ENCODE assay signal across 8 cellular contexts in genomic region chr1:155254228-155254713, GRCh38. TPM values are rescaled to one million over a fixed set of nuclear protein-coding genes. Genes with fewer than 3 reads are reported as not detected.
DNase-seq lines count a peak whose midpoint lies in the region; ATAC-seq and TF ChIP-seq lines count a peak whose summit lies in the region.

No MANE protein-coding gene starts in this region.

- TF ChIP-seq EP300 in tibial nerve (IDR thresholded peaks at IDR 0.05) = no peak

- intact Hi-C loops in adrenal gland (cut with DNase I) = loop anchor here (5.0 kb wide), 2 partner anchors 68 to 343 kb away; partner anchors contain the start of gene RUSC1 (in 2 of the 2)
- intact Hi-C loops in left lung (cut with DNase I) = no loop called here

- no peaks in the 10 kb centered on the region for H3K27me3 Mint-ChIP-seq in activated T-cell treated with anti-CD3 and anti-CD28 coated beads, Interleukin-2, amount 50 U/mL, for 24 hours

- H3K27me3 ChIP-seq in adrenal gland = no peaks in the 10 kb centered on the region
- H3K27me3 ChIP-seq in left lung = no peaks in the 10 kb centered on the region
- H3K27me3 ChIP-seq in tibial nerve = no peaks in the 10 kb centered on the region

- DNase-seq in activated T-cell treated with anti-CD3 and anti-CD28 coated beads, Interleukin-2, amount 50 U/mL, for 24 hours = peak; percentile 34
- DNase-seq in activated T-cell treated with anti-CD3 and anti-CD28 coated beads for 4 hours = no peak
- DNase-seq in adrenal gland = no peak
- DNase-seq in left lung = no peak
- no peak for DNase-seq in tibial nerve (ENCODE audit: low spot score in 2 of 2)
- DNase-seq in activated CD4-positive, alpha-beta T cell treated with anti-CD3 and anti-CD28 coated beads, Interleukin-2, amount 50 U/mL, for 48 hours = no peak

- WGBS in adrenal gland, 4 donors = 25 to 48% (median 27%) methylated on average over 7 to 12 of the region's 12 CpGs
- WGBS in tibial nerve, 2 donors = 38 to 47% methylated on average over 5 to 7 of the region's 12 CpGs

- H3K4me1 Mint-ChIP-seq in activated T-cell treated with anti-CD3 and anti-CD28 coated beads, Interleukin-2, amount 50 U/mL, for 24 hours (ENCODE audit: low read depth) = peaks cover 48% of the 10 kb centered on the region

- no peaks in the 10 kb centered on the region for H3K9me3 Mint-ChIP-seq in activated T-cell treated with anti-CD3 and anti-CD28 coated beads, Interleukin-2, amount 50 U/mL, for 24 hours

- H3K36me3 ChIP-seq in adrenal gland (replicated peaks in 1 of 2) = peaks cover 0 to 19% of the 10 kb centered on the region in 2 donors
- peaks cover 0 to 28% of the 10 kb centered on the region in 2 donors for H3K36me3 ChIP-seq in left lung
- peaks cover 0 to 30% (median 4%) of the 10 kb centered on the region in 3 donors for H3K36me3 ChIP-seq in tibial nerve

- peak overlapping the region; percentile 83 for H3K27ac Mint-ChIP-seq in activated T-cell treated with anti-CD3 and anti-CD28 coated beads, Interleukin-2, amount 50 U/mL, for 24 hours

- peaks cover 22 to 37% of the 10 kb centered on the region in 2 donors for H3K4me1 ChIP-seq in adrenal gland (replicated peaks in 1 of 2)
- peaks cover 21 to 44% of the 10 kb centered on the region in 2 donors for H3K4me1 ChIP-seq in left lung
- peaks cover 0 to 55% (median 32%) of the 10 kb centered on the region in 4 donors for H3K4me1 ChIP-seq in tibial nerve

- H3K36me3 Mint-ChIP-seq in activated T-cell treated with anti-CD3 and anti-CD28 coated beads, Interleukin-2, amount 50 U/mL, for 24 hours (ENCODE audit: low read depth) = peaks cover 47% of the 10 kb centered on the region

- no peak for ATAC-seq in left lung
- no peak for ATAC-seq in HG02763 (IDR thresholded peaks at IDR 0.05; ENCODE audit: unreplicated experiment)
- ATAC-seq in GM18511 (IDR thresholded peaks at IDR 0.05; ENCODE audit: unreplicated experiment) = no peak

- H3K4me3 ChIP-seq in adrenal gland (peak overlapping the region in 3 of 4 donors; percentile 42 to 88 (median 69)), left lung (peak overlapping the region; percentile 67 to 76), tibial nerve (peak overlapping the region; percentile 69 to 95 (median 82))

- TF ChIP-seq POLR2A in adrenal gland (IDR thresholded peaks at IDR 0.05) = no peak
- no peak for TF ChIP-seq POLR2A in tibial nerve (IDR thresholded peaks at IDR 0.05)

- H3K9me3 ChIP-seq in adrenal gland (replicated peaks in 1 of 3) (no peaks in the 10 kb centered on the region), left lung (no peaks in the 10 kb centered on the region), tibial nerve (no peaks in the 10 kb centered on the region)

- H3K4me3 Mint-ChIP-seq in activated T-cell treated with anti-CD3 and anti-CD28 coated beads, Interleukin-2, amount 50 U/mL, for 24 hours = peak overlapping the region; percentile 80

- peak overlapping the region in 2 of 5 donors; percentile 97 to 99 for H3K27ac ChIP-seq in adrenal gland
- peak overlapping the region in 1 of 2 donors; percentile 91 for H3K27ac ChIP-seq in left lung
- H3K27ac ChIP-seq in tibial nerve = peak overlapping the region; percentile 93 to 99 (median 96)

- TF ChIP-seq CTCF in adrenal gland (IDR thresholded peaks at IDR 0.05) (no peak), left lung (IDR thresholded peaks at IDR 0.05) (no peak), tibial nerve (IDR thresholded peaks at IDR 0.05) (no peak)

RNA-seq across cellular contexts. Expression of gene ENTREP3, which starts 1.0 kb away (rescaled TPM):
- total RNA-seq in adrenal gland (10 to 100 TPM in 7 of 8 donors, 1 to 10 TPM in 1; 9.1 to 43.0 (median 34.2) TPM), left lung (10 to 100 TPM; 23.2 to 33.5 TPM), tibial nerve (10 to 100 TPM; 22.7 to 42.0 (median 26.6) TPM)
- 10 to 100 TPM; 10.3 to 26.9 (median 22.7) TPM for polyA plus RNA-seq in adrenal gland

RNA-seq across cellular contexts. Expression of gene SCAMP3, which starts 7.9 kb away (rescaled TPM):
- 100 to 1,000 TPM in 4 of 8 donors, 10 to 100 TPM in 4; 51.0 to 143 (median 103) TPM for total RNA-seq in adrenal gland
- polyA plus RNA-seq in adrenal gland = 100 to 1,000 TPM in 1 of 3 donors, 10 to 100 TPM in 2; 41.9 to 102 (median 78.0) TPM
- 10 to 100 TPM; 63.1 to 85.3 TPM for total RNA-seq in left lung
- total RNA-seq in tibial nerve = 10 to 100 TPM; 54.5 to 91.1 (median 65.2) TPM

RNA-seq across cellular contexts. Expression of gene CLK2, which starts 19.0 kb away (rescaled TPM):
- total RNA-seq in adrenal gland = 10 to 100 TPM; 10.7 to 94.2 (median 54.9) TPM
- 100 to 1,000 TPM in 2 of 3 donors, 10 to 100 TPM in 1; 47.1 to 162 (median 122) TPM for polyA plus RNA-seq in adrenal gland
- total RNA-seq in left lung = 10 to 100 TPM; 45.4 to 55.2 TPM
- 10 to 100 TPM; 41.0 to 70.6 (median 52.3) TPM for total RNA-seq in tibial nerve

RNA-seq across cellular contexts. Expression of gene HCN3, which starts 23.0 kb away (rescaled TPM):
- total RNA-seq in adrenal gland (1 to 10 TPM; 1.0 to 6.5 (median 3.7) TPM), left lung (1 to 10 TPM; 2.4 to 3.8 TPM), tibial nerve (1 to 10 TPM; 1.7 to 2.7 (median 2.4) TPM)
- 10 to 100 TPM in 1 of 3 donors, 1 to 10 TPM in 2; 3.1 to 14.5 (median 6.2) TPM for polyA plus RNA-seq in adrenal gland

RNA-seq across cellular contexts. Expression of gene MTX1, which starts 45.8 kb away (rescaled TPM):
- 10 to 100 TPM; 39.2 to 83.8 (median 45.5) TPM for total RNA-seq in adrenal gland
- 100 to 1,000 TPM in 1 of 3 donors, 10 to 100 TPM in 2; 26.7 to 111 (median 79.8) TPM for polyA plus RNA-seq in adrenal gland
- 10 to 100 TPM; 30.2 to 45.5 TPM for total RNA-seq in left lung
- 10 to 100 TPM; 30.1 to 50.7 (median 35.3) TPM for total RNA-seq in tibial nerve

Comparison
In these comparisons a context has a peak if more than half of its experiments do, and no peak if none do; other contexts are left out.
1. intact Hi-C loops: an anchor here in adrenal gland (5.0 kb wide); none called in left lung.